In the genomic region with DNA sequence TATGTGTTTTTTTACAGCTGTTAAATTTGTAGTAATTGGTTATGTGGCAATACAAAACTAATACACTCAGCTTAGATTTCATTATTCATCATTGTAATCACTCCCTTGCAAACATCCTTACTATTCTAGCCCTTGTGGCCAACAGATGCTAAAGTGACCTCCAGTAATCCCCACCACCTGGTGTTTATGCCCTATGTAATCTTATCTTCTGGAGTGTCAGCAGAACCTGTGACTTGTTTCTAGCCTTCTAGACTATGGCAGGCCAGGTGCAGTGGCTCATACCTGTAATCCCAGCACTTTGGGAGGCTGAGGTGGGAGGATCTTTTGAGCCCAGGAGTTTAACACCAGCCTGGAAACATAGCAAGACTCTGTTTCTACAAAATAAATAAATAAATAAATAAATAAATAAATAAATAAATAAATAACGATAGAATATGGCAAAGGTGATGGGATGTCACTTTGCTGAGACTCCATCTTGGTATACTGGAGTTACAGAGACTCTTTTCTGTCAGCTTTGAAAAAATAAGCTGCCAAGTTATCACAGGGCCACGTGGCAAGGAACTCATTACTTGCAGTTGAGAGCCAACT, we compare ENCODE assay signal across 1 cellular context.
TF ChIP-seq lines count a peak whose summit lies in the region.

No MANE protein-coding gene starts in this region.

TF ChIP-seq in HEK293, 187 proteins besides CTCF, POLR2A, EP300 and RAD21 (continued from another document and continues in another):
- TF ChIP-seq, protein P1, sequence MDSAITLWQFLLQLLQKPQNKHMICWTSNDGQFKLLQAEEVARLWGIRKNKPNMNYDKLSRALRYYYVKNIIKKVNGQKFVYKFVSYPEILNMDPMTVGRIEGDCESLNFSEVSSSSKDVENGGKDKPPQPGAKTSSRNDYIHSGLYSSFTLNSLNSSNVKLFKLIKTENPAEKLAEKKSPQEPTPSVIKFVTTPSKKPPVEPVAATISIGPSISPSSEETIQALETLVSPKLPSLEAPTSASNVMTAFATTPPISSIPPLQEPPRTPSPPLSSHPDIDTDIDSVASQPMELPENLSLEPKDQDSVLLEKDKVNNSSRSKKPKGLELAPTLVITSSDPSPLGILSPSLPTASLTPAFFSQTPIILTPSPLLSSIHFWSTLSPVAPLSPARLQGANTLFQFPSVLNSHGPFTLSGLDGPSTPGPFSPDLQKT (IDR thresholded peaks at IDR 0.05; ENCODE audit: borderline replicate concordance, low read depth, low read length) = no peak
- TF ChIP-seq, protein P2, sequence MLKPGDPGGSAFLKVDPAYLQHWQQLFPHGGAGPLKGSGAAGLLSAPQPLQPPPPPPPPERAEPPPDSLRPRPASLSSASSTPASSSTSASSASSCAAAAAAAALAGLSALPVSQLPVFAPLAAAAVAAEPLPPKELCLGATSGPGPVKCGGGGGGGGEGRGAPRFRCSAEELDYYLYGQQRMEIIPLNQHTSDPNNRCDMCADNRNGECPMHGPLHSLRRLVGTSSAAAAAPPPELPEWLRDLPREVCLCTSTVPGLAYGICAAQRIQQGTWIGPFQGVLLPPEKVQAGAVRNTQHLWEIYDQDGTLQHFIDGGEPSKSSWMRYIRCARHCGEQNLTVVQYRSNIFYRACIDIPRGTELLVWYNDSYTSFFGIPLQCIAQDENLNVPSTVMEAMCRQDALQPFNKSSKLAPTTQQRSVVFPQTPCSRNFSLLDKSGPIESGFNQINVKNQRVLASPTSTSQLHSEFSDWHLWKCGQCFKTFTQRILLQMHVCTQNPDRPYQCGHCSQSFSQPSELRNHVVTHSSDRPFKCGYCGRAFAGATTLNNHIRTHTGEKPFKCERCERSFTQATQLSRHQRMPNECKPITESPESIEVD (tag by site-specific recombination; IDR thresholded peaks at IDR 0.05) = no peak
- TF ChIP-seq ZNF132 (tag by site-specific recombination; IDR thresholded peaks at IDR 0.05; ENCODE audit: borderline replicate concordance) = no peak
- TF ChIP-seq, protein P3, sequence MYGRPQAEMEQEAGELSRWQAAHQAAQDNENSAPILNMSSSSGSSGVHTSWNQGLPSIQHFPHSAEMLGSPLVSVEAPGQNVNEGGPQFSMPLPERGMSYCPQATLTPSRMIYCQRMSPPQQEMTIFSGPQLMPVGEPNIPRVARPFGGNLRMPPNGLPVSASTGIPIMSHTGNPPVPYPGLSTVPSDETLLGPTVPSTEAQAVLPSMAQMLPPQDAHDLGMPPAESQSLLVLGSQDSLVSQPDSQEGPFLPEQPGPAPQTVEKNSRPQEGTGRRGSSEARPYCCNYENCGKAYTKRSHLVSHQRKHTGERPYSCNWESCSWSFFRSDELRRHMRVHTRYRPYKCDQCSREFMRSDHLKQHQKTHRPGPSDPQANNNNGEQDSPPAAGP (tag by site-specific recombination; IDR thresholded peaks at IDR 0.05) = no peak
- TF ChIP-seq, protein P4, sequence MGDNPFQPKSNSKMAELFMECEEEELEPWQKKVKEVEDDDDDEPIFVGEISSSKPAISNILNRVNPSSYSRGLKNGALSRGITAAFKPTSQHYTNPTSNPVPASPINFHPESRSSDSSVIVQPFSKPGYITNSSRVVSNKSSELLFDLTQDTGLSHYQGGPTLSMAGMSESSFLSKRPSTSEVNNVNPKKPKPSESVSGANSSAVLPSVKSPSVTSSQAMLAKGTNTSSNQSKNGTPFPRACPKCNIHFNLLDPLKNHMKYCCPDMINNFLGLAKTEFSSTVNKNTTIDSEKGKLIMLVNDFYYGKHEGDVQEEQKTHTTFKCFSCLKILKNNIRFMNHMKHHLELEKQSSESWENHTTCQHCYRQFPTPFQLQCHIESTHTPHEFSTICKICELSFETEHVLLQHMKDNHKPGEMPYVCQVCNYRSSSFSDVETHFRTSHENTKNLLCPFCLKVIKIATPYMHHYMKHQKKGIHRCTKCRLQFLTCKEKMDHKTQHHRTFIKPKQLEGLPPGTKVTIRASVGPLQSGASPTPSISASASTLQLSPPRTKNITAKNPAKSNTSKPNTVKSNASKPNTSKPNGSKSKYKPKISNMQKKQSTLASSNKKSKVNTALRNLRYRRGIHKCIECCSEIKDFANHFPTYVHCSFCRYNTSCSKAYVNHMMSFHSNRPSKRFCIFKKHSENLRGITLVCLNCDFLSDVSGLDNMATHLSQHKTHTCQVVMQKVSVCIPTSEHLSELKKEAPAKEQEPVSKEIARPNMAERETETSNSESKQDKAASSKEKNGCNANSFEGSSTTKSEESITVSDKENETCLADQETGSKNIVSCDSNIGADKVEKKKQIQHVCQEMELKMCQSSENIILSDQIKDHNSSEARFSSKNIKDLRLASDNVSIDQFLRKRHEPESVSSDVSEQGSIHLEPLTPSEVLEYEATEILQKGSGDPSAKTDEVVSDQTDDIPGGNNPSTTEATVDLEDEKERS (tag by site-specific recombination; IDR thresholded peaks at IDR 0.05) = no peak
- no peak for TF ChIP-seq SP7 (tag by site-specific recombination; IDR thresholded peaks at IDR 0.05)
- TF ChIP-seq ZFP3 (tag by site-specific recombination; IDR thresholded peaks at IDR 0.05; ENCODE audit: low read depth) = no peak
- TF ChIP-seq GLI4 (tag by site-specific recombination; IDR thresholded peaks at IDR 0.05) = no peak
- TF ChIP-seq KLF9 (tag by site-specific recombination; IDR thresholded peaks at IDR 0.05; ENCODE audit: low read depth) = no peak
- peak; percentile 67 for TF ChIP-seq ZBTB8A (tag by site-specific recombination; IDR thresholded peaks at IDR 0.05)
- no peak for TF ChIP-seq ZSCAN16 (tag by site-specific recombination; IDR thresholded peaks at IDR 0.05)
- TF ChIP-seq ZNF629 (tag by site-specific recombination; IDR thresholded peaks at IDR 0.05) = peak; percentile 54; the same call in 1 of the 2 replicates
- no peak for TF ChIP-seq HOXD13 (CRISPR knock-in tag; IDR thresholded peaks at IDR 0.05; ENCODE audit: borderline replicate concordance)
- peak; percentile 93 for TF ChIP-seq ZNF426 (tag by site-specific recombination; IDR thresholded peaks at IDR 0.05)
- no peak for TF ChIP-seq ZNF776 (tag by site-specific recombination; IDR thresholded peaks at IDR 0.05; ENCODE audit: borderline replicate concordance)
- TF ChIP-seq ZNF324 (tag by site-specific recombination; IDR thresholded peaks at IDR 0.05) = no peak
- TF ChIP-seq, protein P5, sequence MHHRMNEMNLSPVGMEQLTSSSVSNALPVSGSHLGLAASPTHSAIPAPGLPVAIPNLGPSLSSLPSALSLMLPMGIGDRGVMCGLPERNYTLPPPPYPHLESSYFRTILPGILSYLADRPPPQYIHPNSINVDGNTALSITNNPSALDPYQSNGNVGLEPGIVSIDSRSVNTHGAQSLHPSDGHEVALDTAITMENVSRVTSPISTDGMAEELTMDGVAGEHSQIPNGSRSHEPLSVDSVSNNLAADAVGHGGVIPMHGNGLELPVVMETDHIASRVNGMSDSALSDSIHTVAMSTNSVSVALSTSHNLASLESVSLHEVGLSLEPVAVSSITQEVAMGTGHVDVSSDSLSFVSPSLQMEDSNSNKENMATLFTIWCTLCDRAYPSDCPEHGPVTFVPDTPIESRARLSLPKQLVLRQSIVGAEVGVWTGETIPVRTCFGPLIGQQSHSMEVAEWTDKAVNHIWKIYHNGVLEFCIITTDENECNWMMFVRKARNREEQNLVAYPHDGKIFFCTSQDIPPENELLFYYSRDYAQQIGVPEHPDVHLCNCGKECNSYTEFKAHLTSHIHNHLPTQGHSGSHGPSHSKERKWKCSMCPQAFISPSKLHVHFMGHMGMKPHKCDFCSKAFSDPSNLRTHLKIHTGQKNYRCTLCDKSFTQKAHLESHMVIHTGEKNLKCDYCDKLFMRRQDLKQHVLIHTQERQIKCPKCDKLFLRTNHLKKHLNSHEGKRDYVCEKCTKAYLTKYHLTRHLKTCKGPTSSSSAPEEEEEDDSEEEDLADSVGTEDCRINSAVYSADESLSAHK (tag by site-specific recombination; IDR thresholded peaks at IDR 0.05) = peak; percentile 23; the same call in 1 of the 2 replicates
- TF ChIP-seq ZNF2 (tag by site-specific recombination; IDR thresholded peaks at IDR 0.05) = no peak
- no peak for TF ChIP-seq ZNF596 (tag by site-specific recombination; IDR thresholded peaks at IDR 0.05)
- TF ChIP-seq, protein P6, sequence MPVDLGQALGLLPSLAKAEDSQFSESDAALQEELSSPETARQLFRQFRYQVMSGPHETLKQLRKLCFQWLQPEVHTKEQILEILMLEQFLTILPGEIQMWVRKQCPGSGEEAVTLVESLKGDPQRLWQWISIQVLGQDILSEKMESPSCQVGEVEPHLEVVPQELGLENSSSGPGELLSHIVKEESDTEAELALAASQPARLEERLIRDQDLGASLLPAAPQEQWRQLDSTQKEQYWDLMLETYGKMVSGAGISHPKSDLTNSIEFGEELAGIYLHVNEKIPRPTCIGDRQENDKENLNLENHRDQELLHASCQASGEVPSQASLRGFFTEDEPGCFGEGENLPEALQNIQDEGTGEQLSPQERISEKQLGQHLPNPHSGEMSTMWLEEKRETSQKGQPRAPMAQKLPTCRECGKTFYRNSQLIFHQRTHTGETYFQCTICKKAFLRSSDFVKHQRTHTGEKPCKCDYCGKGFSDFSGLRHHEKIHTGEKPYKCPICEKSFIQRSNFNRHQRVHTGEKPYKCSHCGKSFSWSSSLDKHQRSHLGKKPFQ (tag by site-specific recombination; IDR thresholded peaks at IDR 0.05) = no peak
- TF ChIP-seq ZNF175 (tag by site-specific recombination; IDR thresholded peaks at IDR 0.05) = no peak
- no peak for TF ChIP-seq PRDM1 (tag by site-specific recombination; IDR thresholded peaks at IDR 0.05)
- no peak for TF ChIP-seq MEIS1 (CRISPR knock-in tag; IDR thresholded peaks at IDR 0.05; ENCODE audit: borderline replicate concordance)
- no peak for TF ChIP-seq IKZF3 (tag by site-specific recombination; IDR thresholded peaks at IDR 0.05)
- TF ChIP-seq, protein P7, sequence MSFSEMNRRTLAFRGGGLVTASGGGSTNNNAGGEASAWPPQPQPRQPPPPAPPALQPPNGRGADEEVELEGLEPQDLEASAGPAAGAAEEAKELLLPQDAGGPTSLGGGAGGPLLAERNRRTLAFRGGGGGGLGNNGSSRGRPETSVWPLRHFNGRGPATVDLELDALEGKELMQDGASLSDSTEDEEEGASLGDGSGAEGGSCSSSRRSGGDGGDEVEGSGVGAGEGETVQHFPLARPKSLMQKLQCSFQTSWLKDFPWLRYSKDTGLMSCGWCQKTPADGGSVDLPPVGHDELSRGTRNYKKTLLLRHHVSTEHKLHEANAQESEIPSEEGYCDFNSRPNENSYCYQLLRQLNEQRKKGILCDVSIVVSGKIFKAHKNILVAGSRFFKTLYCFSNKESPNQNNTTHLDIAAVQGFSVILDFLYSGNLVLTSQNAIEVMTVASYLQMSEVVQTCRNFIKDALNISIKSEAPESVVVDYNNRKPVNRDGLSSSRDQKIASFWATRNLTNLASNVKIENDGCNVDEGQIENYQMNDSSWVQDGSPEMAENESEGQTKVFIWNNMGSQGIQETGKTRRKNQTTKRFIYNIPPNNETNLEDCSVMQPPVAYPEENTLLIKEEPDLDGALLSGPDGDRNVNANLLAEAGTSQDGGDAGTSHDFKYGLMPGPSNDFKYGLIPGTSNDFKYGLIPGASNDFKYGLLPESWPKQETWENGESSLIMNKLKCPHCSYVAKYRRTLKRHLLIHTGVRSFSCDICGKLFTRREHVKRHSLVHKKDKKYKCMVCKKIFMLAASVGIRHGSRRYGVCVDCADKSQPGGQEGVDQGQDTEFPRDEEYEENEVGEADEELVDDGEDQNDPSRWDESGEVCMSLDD (tag by site-specific recombination; IDR thresholded peaks at IDR 0.05) = no peak
- no peak for TF ChIP-seq SALL2 (tag by site-specific recombination; IDR thresholded peaks at IDR 0.05; ENCODE audit: borderline replicate concordance)
- TF ChIP-seq, protein P8, sequence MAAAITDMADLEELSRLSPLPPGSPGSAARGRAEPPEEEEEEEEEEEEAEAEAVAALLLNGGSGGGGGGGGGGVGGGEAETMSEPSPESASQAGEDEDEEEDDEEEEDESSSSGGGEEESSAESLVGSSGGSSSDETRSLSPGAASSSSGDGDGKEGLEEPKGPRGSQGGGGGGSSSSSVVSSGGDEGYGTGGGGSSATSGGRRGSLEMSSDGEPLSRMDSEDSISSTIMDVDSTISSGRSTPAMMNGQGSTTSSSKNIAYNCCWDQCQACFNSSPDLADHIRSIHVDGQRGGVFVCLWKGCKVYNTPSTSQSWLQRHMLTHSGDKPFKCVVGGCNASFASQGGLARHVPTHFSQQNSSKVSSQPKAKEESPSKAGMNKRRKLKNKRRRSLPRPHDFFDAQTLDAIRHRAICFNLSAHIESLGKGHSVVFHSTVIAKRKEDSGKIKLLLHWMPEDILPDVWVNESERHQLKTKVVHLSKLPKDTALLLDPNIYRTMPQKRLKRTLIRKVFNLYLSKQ (tag by site-specific recombination; IDR thresholded peaks at IDR 0.05; ENCODE audit: borderline replicate concordance) = peak; percentile 86; the same call in 1 of the 2 replicates
- no peak for TF ChIP-seq ZNF571 (tag by site-specific recombination; IDR thresholded peaks at IDR 0.05)
- TF ChIP-seq ZNF785 (tag by site-specific recombination; IDR thresholded peaks at IDR 0.05) = no peak
- TF ChIP-seq, protein P9, sequence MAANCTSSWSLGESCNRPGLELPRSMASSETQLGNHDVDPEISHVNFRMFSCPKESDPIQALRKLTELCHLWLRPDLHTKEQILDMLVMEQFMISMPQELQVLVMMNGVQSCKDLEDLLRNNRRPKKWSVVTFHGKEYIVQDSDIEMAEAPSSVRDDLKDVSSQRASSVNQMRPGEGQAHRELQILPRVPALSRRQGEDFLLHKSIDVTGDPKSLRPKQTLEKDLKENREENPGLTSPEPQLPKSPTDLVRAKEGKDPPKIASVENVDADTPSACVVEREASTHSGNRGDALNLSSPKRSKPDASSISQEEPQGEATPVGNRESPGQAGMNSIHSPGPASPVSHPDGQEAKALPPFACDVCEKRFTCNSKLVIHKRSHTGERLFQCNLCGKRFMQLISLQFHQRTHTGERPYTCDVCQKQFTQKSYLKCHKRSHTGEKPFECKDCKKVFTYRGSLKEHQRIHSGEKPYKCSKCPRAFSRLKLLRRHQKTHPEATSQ (tag by site-specific recombination; IDR thresholded peaks at IDR 0.05) = no peak
- peak; percentile 28 for TF ChIP-seq ZNF654 (tag by site-specific recombination; IDR thresholded peaks at IDR 0.05; ENCODE audit: low read depth)
- no peak for TF ChIP-seq ZBTB17 (tag by site-specific recombination; IDR thresholded peaks at IDR 0.05)
- TF ChIP-seq TRIM28 (IDR thresholded peaks at IDR 0.05; ENCODE audit: borderline replicate concordance, low read length) = no peak
- peak; percentile 78 for TF ChIP-seq ZNF510 (tag by site-specific recombination; IDR thresholded peaks at IDR 0.05; ENCODE audit: insufficient replicate concordance)
- TF ChIP-seq ZNF561 (tag by site-specific recombination; IDR thresholded peaks at IDR 0.05; ENCODE audit: borderline replicate concordance) = no peak
- TF ChIP-seq, protein P10, sequence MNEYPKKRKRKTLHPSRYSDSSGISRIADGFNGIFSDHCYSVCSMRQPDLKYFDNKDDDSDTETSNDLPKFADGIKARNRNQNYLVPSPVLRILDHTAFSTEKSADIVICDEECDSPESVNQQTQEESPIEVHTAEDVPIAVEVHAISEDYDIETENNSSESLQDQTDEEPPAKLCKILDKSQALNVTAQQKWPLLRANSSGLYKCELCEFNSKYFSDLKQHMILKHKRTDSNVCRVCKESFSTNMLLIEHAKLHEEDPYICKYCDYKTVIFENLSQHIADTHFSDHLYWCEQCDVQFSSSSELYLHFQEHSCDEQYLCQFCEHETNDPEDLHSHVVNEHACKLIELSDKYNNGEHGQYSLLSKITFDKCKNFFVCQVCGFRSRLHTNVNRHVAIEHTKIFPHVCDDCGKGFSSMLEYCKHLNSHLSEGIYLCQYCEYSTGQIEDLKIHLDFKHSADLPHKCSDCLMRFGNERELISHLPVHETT (tag by site-specific recombination; IDR thresholded peaks at IDR 0.05) = no peak
- TF ChIP-seq ZEB2 (tag by site-specific recombination; IDR thresholded peaks at IDR 0.05) = no peak
- no peak for TF ChIP-seq ZNF48 (tag by site-specific recombination; IDR thresholded peaks at IDR 0.05)
- TF ChIP-seq ZNF157 (tag by site-specific recombination; IDR thresholded peaks at IDR 0.05) = no peak
- 0 out of 2 replicates have a peak, but pooled peaks have one; percentile 17 for TF ChIP-seq GFI1B (tag by site-specific recombination; IDR thresholded peaks at IDR 0.05)
- TF ChIP-seq ZNF670 (tag by site-specific recombination; IDR thresholded peaks at IDR 0.05; ENCODE audit: low read depth) = no peak
- TF ChIP-seq ZNF37A (tag by site-specific recombination; IDR thresholded peaks at IDR 0.05) = no peak
